In genomic region chr7:30348083-30348560, GRCh38 we compare ENCODE assay signal across 8 cellular contexts.
DNase-seq lines count a peak whose midpoint lies in the region; ATAC-seq and TF ChIP-seq lines count a peak whose summit lies in the region.

No MANE protein-coding gene starts in this region.

- POLR2A ChIA-PET in T-cell (lab: Charles Lee): interaction anchor here in 1 of 2 donors (0.6 to 3.2 kb wide), 4 partner anchors 25 to 67 kb away, joined by 5 to 13 read pairs (median 8); partner anchors contain the start of gene ZNRF2

- H3K4me3 ChIP-seq in dorsolateral prefrontal cortex: no peak overlapping the region

- peaks cover 55 to 76% (median 76%) of the 10 kb centered on the region in 3 donors for H3K4me1 Mint-ChIP-seq in T-cell
- H3K4me1 Mint-ChIP-seq in central memory CD8-positive, alpha-beta T cell: peaks cover 63% of the 10 kb centered on the region
- H3K4me1 Mint-ChIP-seq in natural killer cell treated with Interleukin-12 subunit alpha and Interleukin-12 subunit beta and Interleukin-15 and Interleukin-18, amount 100 ng/mL, for 72 hours (ENCODE audit: low read depth in 2 of 2): peaks cover 44 to 54% of the 10 kb centered on the region in 2 donors

- no peak overlapping the region for H3K27ac ChIP-seq in dorsolateral prefrontal cortex

- CTCF ChIA-PET in T-cell (lab: Charles Lee): interaction anchor here (0.6 to 6.1 kb wide), 6 partner anchors 17 to 72 kb away, joined by 3 to 67 read pairs (median 8); no protein-coding TSS in a partner anchor

- H3K27ac Mint-ChIP-seq in T-cell: peak overlapping the region; percentile 96 to 99
- peak overlapping the region; percentile 94 for H3K27ac Mint-ChIP-seq in central memory CD8-positive, alpha-beta T cell (ENCODE audit: low read depth)
- H3K27ac Mint-ChIP-seq in natural killer cell treated with Interleukin-12 subunit alpha and Interleukin-12 subunit beta and Interleukin-15 and Interleukin-18, amount 100 ng/mL, for 72 hours: peak overlapping the region; percentile 92 to 95

- intact Hi-C loops in dorsolateral prefrontal cortex (cut with DNase I): no loop called here

- no peaks in the 10 kb centered on the region for H3K27me3 ChIP-seq in dorsolateral prefrontal cortex

- no peaks in the 10 kb centered on the region for H3K27me3 Mint-ChIP-seq in T-cell
- H3K27me3 Mint-ChIP-seq in central memory CD8-positive, alpha-beta T cell: no peaks in the 10 kb centered on the region
- no peaks in the 10 kb centered on the region for H3K27me3 Mint-ChIP-seq in natural killer cell treated with Interleukin-12 subunit alpha and Interleukin-12 subunit beta and Interleukin-15 and Interleukin-18, amount 100 ng/mL, for 72 hours

- peak overlapping the region; percentile 34 to 75 (median 55) for H3K4me3 Mint-ChIP-seq in T-cell
- peak overlapping the region; percentile 69 for H3K4me3 Mint-ChIP-seq in central memory CD8-positive, alpha-beta T cell
- peak overlapping the region; percentile 83 for H3K4me3 Mint-ChIP-seq in natural killer cell treated with Interleukin-12 subunit alpha and Interleukin-12 subunit beta and Interleukin-15 and Interleukin-18, amount 100 ng/mL, for 72 hours

- DNase-seq in COLO829 (ENCODE audit: low spot score) (peak; percentile 74), T-cell (peak in 33 of 34 experiments; percentile 8 to 77 (median 46)), dorsolateral prefrontal cortex (no peak), superior temporal gyrus (ENCODE audit: extremely low spot score) (no peak)
- DNase-seq in central memory CD8-positive, alpha-beta T cell (ENCODE audit: low spot score in 2 of 2): peak in 1 of 2 donors; percentile 53
- peak; percentile 65 for DNase-seq in natural killer cell treated with Interleukin-12 subunit alpha and Interleukin-12 subunit beta and Interleukin-15 and Interleukin-18, amount 100 ng/mL, for 72 hours (ENCODE audit: low spot score)

- H3K9me3 Mint-ChIP-seq in T-cell: no peaks in the 10 kb centered on the region
- H3K9me3 Mint-ChIP-seq in central memory CD8-positive, alpha-beta T cell: no peaks in the 10 kb centered on the region
- H3K9me3 Mint-ChIP-seq in natural killer cell treated with Interleukin-12 subunit alpha and Interleukin-12 subunit beta and Interleukin-15 and Interleukin-18, amount 100 ng/mL, for 72 hours: no peaks in the 10 kb centered on the region

- H3K36me3 Mint-ChIP-seq in T-cell: peaks cover 3% of the 10 kb centered on the region
- peaks cover 4% of the 10 kb centered on the region for H3K36me3 Mint-ChIP-seq in central memory CD8-positive, alpha-beta T cell (ENCODE audit: insufficient read depth)
- H3K36me3 Mint-ChIP-seq in natural killer cell treated with Interleukin-12 subunit alpha and Interleukin-12 subunit beta and Interleukin-15 and Interleukin-18, amount 100 ng/mL, for 72 hours: no peaks in the 10 kb centered on the region

- ATAC-seq in GM19463 (IDR thresholded peaks at IDR 0.05; ENCODE audit: unreplicated experiment): peak; percentile 80
- ATAC-seq in HG03521 (IDR thresholded peaks at IDR 0.05; ENCODE audit: unreplicated experiment): peak; percentile 75
- ATAC-seq in T-cell (replicated peaks in 1 of 4): peak; percentile 89 to 93 (median 90)
- ATAC-seq in central memory CD8-positive, alpha-beta T cell (replicated peaks; ENCODE audit: extremely low read depth, poor library complexity, severe bottlenecking): peak; percentile 93
- ATAC-seq in natural killer cell treated with Interleukin-12 subunit alpha and Interleukin-12 subunit beta and Interleukin-15 and Interleukin-18, amount 100 ng/mL, for 72 hours: peak; percentile 94 to 96

- TF ChIP-seq CTCF in dorsolateral prefrontal cortex (IDR thresholded peaks at IDR 0.05 in 54 of 56, conservative IDR thresholded peaks at IDR 0.05 in 2 of 56; ENCODE audit: low read depth in 1 of 56, partially characterized antibody in 56 of 56): no peak

Comparison
In these comparisons a context has a peak if more than half of its experiments do, and no peak if none do; other contexts are left out.
1. DNase-seq: peak in COLO829 (single experiment), T-cell (33 of 34) and natural killer cell treated with Interleukin-12 subunit alpha and Interleukin-12 subunit beta and Interleukin-15 and Interleukin-18, amount 100 ng/mL, for 72 hours (single experiment); none in dorsolateral prefrontal cortex (0 of 10) and superior temporal gyrus (single experiment).
2. Peak in every context shown above with its lines, with median percentiles within 50 percentile points of each other: ATAC-seq, H3K27ac Mint-ChIP-seq and H3K4me3 Mint-ChIP-seq.